Comparison of ENCODE assay signal across 1 cellular context in genomic region chr14:54566410-54567223, GRCh38.
TF ChIP-seq lines count a peak whose summit lies in the region.

SAMD4A (plus strand) TSS chr14:54567128; CDS start chr14:54567917, 789 bp downstream.

TF ChIP-seq in SK-N-SH, 30 proteins besides CTCF, POLR2A, EP300 and RAD21 (continued from another document):
- no peak for TF ChIP-seq IRF3 (IDR thresholded peaks at IDR 0.05; ENCODE audit: low read depth, low read length)
